Comparison of ENCODE assay signal across 16 cellular contexts in the genomic region with DNA sequence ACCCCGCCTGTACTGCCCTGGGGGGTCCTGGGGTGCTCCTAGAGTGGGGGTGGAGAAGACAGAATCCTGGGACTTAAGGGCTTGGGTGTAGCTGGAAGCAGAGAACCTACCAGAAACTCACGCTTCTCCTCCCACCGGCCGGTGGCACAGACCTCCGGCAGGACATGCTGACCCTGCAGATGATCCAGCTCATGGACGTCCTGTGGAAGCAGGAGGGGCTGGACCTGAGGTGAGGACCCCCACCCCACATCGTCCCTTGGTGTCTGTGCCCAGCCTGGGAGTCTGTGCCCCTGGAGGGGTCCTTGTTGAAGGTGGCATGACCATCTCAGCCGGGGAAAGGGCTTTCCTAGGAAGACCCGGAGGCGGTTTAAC.
DNase-seq lines count a peak whose midpoint lies in the region; ATAC-seq, FAIRE-seq and TF ChIP-seq lines count a peak whose summit lies in the region.
"Had no signal": no experiment of that assay in that cellular context is flagged by ENCODE, and none has a peak within 500 bp of the region (broad histone marks: within the 10 kb centered on the region; RNA-seq: fewer than 3 reads in every experiment).

No MANE protein-coding gene starts in this region.

- H4K20me1 ChIP-seq in osteoblast (ENCODE audit: insufficient read depth, low read length): no peaks in the 10 kb centered on the region

- peaks cover 10% of the 10 kb centered on the region for H3K4me1 ChIP-seq in osteoblast (ENCODE audit: insufficient read depth, low read length)

- peak overlapping the region; percentile 69 for H3K27ac Mint-ChIP-seq in activated T-cell treated with anti-CD3 and anti-CD28 coated beads, Interleukin-2, amount 50 U/mL, for 24 hours
- peak overlapping the region; percentile 69 for H3K27ac Mint-ChIP-seq in activated naive CD8-positive, alpha-beta T cell treated with anti-CD3 and anti-CD28 coated beads, Interleukin-2, amount 10 ng/mL, durations not matched to agents 7 days and 5 days

- H3K79me2 ChIP-seq in osteoblast (ENCODE audit: insufficient read depth, low read length): no peaks in the 10 kb centered on the region

- FAIRE-seq in GM12891 (lab: Jason Lieb, UNC): no peak
- FAIRE-seq: A549 had no signal

- H3K9me3 ChIP-seq in osteoblast (ENCODE audit: low read depth, low read length): peaks cover 9% of the 10 kb centered on the region

- H3K27me3 Mint-ChIP-seq in activated T-cell treated with anti-CD3 and anti-CD28 coated beads, Interleukin-2, amount 50 U/mL, for 24 hours: no peaks in the 10 kb centered on the region
- H3K27me3 Mint-ChIP-seq in activated naive CD8-positive, alpha-beta T cell treated with anti-CD3 and anti-CD28 coated beads, Interleukin-2, amount 10 ng/mL, durations not matched to agents 7 days and 5 days: no peaks in the 10 kb centered on the region

- peaks cover 73% of the 10 kb centered on the region for H3K4me1 Mint-ChIP-seq in activated T-cell treated with anti-CD3 and anti-CD28 coated beads, Interleukin-2, amount 50 U/mL, for 24 hours (ENCODE audit: low read depth)
- peaks cover 56% of the 10 kb centered on the region for H3K4me1 Mint-ChIP-seq in activated naive CD8-positive, alpha-beta T cell treated with anti-CD3 and anti-CD28 coated beads, Interleukin-2, amount 10 ng/mL, durations not matched to agents 7 days and 5 days

- TF ChIP-seq CTCF in osteoblast (IDR thresholded peaks at IDR 0.05; ENCODE audit: extremely low read depth, low read depth, low read length): no peak

- POLR2A ChIA-PET in activated naive CD8-positive, alpha-beta T cell treated with anti-CD3 and anti-CD28 coated beads, Interleukin-2, amount 10 ng/mL, durations not matched to agents 7 days and 5 days (lab: Charles Lee): interaction anchor here (0.9 to 9.8 kb wide), 6 partner anchors 34 to 104 kb away, joined by 3 to 346 read pairs (median 28); partner anchors contain the start of gene PIK3CD

- TF ChIP-seq POLR2A in GM12891 (IDR thresholded peaks at IDR 0.05; ENCODE audit: low read depth, low read length): no peak

- no peak overlapping the region for H3K4me2 ChIP-seq in osteoblast (ENCODE audit: insufficient read depth, low read length)
- H3K4me2 ChIP-seq: A549 had no signal

- H3K36me3 ChIP-seq in osteoblast (ENCODE audit: insufficient read depth, low read length): peaks cover 24% of the 10 kb centered on the region

- H3K36me3 Mint-ChIP-seq in activated T-cell treated with anti-CD3 and anti-CD28 coated beads, Interleukin-2, amount 50 U/mL, for 24 hours (ENCODE audit: low read depth): peaks cover 92% of the 10 kb centered on the region
- H3K36me3 Mint-ChIP-seq in activated naive CD8-positive, alpha-beta T cell treated with anti-CD3 and anti-CD28 coated beads, Interleukin-2, amount 10 ng/mL, durations not matched to agents 7 days and 5 days: peaks cover 63% of the 10 kb centered on the region

- no peak overlapping the region for H3K4me3 ChIP-seq in osteoblast (ENCODE audit: insufficient read depth, low read length)
- H3K4me3 ChIP-seq: A549, SJSA1 had no signal

- no peaks in the 10 kb centered on the region for H3K27me3 ChIP-seq in osteoblast (ENCODE audit: insufficient read depth, low read length)
- H3K27me3 ChIP-seq: SJSA1 had no signal

- no peak overlapping the region for H2AFZ ChIP-seq in osteoblast (ENCODE audit: low read length)

- ATAC-seq in activated naive CD8-positive, alpha-beta T cell treated with anti-CD3 and anti-CD28 coated beads, Interleukin-2, amount 10 ng/mL, durations not matched to agents 7 days and 5 days (ENCODE audit: low read depth): no peak
- ATAC-seq in HG03175 (IDR thresholded peaks at IDR 0.05; ENCODE audit: unreplicated experiment): no peak

- no peak overlapping the region for H3K27ac ChIP-seq in osteoblast (ENCODE audit: low read depth, low read length)
- H3K27ac ChIP-seq: C4-2B, RWPE1, SJSA1 had no signal

- H3K9me3 Mint-ChIP-seq in activated T-cell treated with anti-CD3 and anti-CD28 coated beads, Interleukin-2, amount 50 U/mL, for 24 hours: no peaks in the 10 kb centered on the region
- no peaks in the 10 kb centered on the region for H3K9me3 Mint-ChIP-seq in activated naive CD8-positive, alpha-beta T cell treated with anti-CD3 and anti-CD28 coated beads, Interleukin-2, amount 10 ng/mL, durations not matched to agents 7 days and 5 days

- H3K4me3 Mint-ChIP-seq in activated T-cell treated with anti-CD3 and anti-CD28 coated beads, Interleukin-2, amount 50 U/mL, for 24 hours: no peak overlapping the region
- H3K4me3 Mint-ChIP-seq in activated naive CD8-positive, alpha-beta T cell treated with anti-CD3 and anti-CD28 coated beads, Interleukin-2, amount 10 ng/mL, durations not matched to agents 7 days and 5 days: no peak overlapping the region

- DNase-seq in activated T-cell treated with anti-CD3 and anti-CD28 coated beads, Interleukin-2, amount 50 U/mL, for 24 hours: no peak
- DNase-seq in activated T-cell treated with anti-CD3 and anti-CD28 coated beads, Interleukin-2, amount 50 U/mL, for 48 hours: no peak
- DNase-seq in GM12891 (ENCODE audit: insufficient read length, low spot score): no peak
- DNase-seq in activated naive CD8-positive, alpha-beta T cell treated with anti-CD3 and anti-CD28 coated beads, Interleukin-2, amount 10 ng/mL, durations not matched to agents 7 days and 5 days: no peak
- DNase-seq in osteoblast (ENCODE audit: insufficient read length, low spot score, missing footprints): peak; percentile 67
- no peak for DNase-seq in hepatic stellate cell (ENCODE audit: low spot score)
- no peak for DNase-seq in ureter (ENCODE audit: low spot score)
- DNase-seq: KG1, NCI-H2029 treated with DMSO at 0.1 percent for 48 hours, NCI-H2171 treated with DMSO at 0.1 percent for 48 hours, NCI-H446 treated with DMSO at 0.1 percent for 48 hours had no signal

TF ChIP-seq in GM12891, 5 proteins besides CTCF, POLR2A, EP300 and RAD21:
- TF ChIP-seq TAF1 (IDR thresholded peaks at IDR 0.05; ENCODE audit: low read depth, low read length): no peak
- peak; percentile 45; the same call in 1 of the 2 replicates for TF ChIP-seq POLR2AphosphoS5 (IDR thresholded peaks at IDR 0.05; ENCODE audit: low read depth, low read length)
